In genomic region chr7:16851829-16852228, GRCh38 we compare ENCODE assay signal across 19 cellular contexts. TPM values are rescaled to one million over a fixed set of nuclear protein-coding genes. Genes with fewer than 3 reads are reported as not detected.
DNase-seq lines count a peak whose midpoint lies in the region; FAIRE-seq and TF ChIP-seq lines count a peak whose summit lies in the region.
"Had no signal": no experiment of that assay in that cellular context is flagged by ENCODE, and none has a peak within 500 bp of the region (broad histone marks: within the 10 kb centered on the region; RNA-seq: fewer than 3 reads in every experiment).

No MANE protein-coding gene starts in this region.

- TF ChIP-seq POLR2A in lower leg skin (IDR thresholded peaks at IDR 0.05) = no peak

- peaks cover 3% of the 10 kb centered on the region for H3K9me3 Mint-ChIP-seq in neural progenitor cell
- H3K9me3 Mint-ChIP-seq: activated naive CD4-positive, alpha-beta T cell treated with anti-CD3 and anti-CD28 coated beads, Interleukin-2, amount 50 U/mL, for 24 hours; WTC11 had no signal

- H3K4me1 Mint-ChIP-seq in neural progenitor cell = peaks cover 2% of the 10 kb centered on the region
- H3K4me1 Mint-ChIP-seq: activated naive CD4-positive, alpha-beta T cell treated with anti-CD3 and anti-CD28 coated beads, Interleukin-2, amount 50 U/mL, for 24 hours had no signal

- H3K36me3 Mint-ChIP-seq in neural progenitor cell = no peaks in the 10 kb centered on the region
- H3K36me3 Mint-ChIP-seq: activated naive CD4-positive, alpha-beta T cell treated with anti-CD3 and anti-CD28 coated beads, Interleukin-2, amount 50 U/mL, for 24 hours; brain; WTC11 had no signal

- peak overlapping the region; percentile 44 for H3K4me2 ChIP-seq in DOHH2 (ENCODE audit: low read length)
- no peak overlapping the region for H3K4me2 ChIP-seq in neural progenitor cell
- no peak overlapping the region for H3K4me2 ChIP-seq in MM.1S (ENCODE audit: low read depth, low read length)
- no peak overlapping the region for H3K4me2 ChIP-seq in hepatocyte
- H3K4me2 ChIP-seq: SK-N-SH, smooth muscle cell had no signal

- intact Hi-C loops in lower leg skin (cut with DNase I; ENCODE audit: low total_unique reads) = no loop called here

- DNase-seq in NCI-H82 (lab: John Stamatoyannopoulos, UW) (peak; percentile 78), bronchial epithelial cell (ENCODE audit: low read depth) (peak; percentile 18), neural progenitor cell (ENCODE audit: low spot score) (peak; percentile 4), MM.1S (no peak), hepatocyte (ENCODE audit: low spot score) (no peak), HTR-8/SVneo (ENCODE audit: insufficient read length, low spot score) (no peak), lower leg skin (ENCODE audit: low spot score in 2 of 2) (no peak)
- DNase-seq: effector CD4-positive, alpha-beta T cell; NCI-H1048; NCI-H2171 had no signal

- H3K4me3 Mint-ChIP-seq in neural progenitor cell = no peak overlapping the region
- H3K4me3 Mint-ChIP-seq: activated naive CD4-positive, alpha-beta T cell treated with anti-CD3 and anti-CD28 coated beads, Interleukin-2, amount 50 U/mL, for 24 hours; brain; WTC11 had no signal

- no peak for TF ChIP-seq CTCF in DOHH2 (IDR thresholded peaks at IDR 0.05; ENCODE audit: low read depth, low read length, poor library complexity, severe bottlenecking)
- no peak for TF ChIP-seq CTCF in bronchial epithelial cell (IDR thresholded peaks at IDR 0.05; ENCODE audit: insufficient read depth, low read length, severe bottlenecking)
- no peak for TF ChIP-seq CTCF in neural progenitor cell (IDR thresholded peaks at IDR 0.05)
- no peak for TF ChIP-seq CTCF in MM.1S (IDR thresholded peaks at IDR 0.05; ENCODE audit: low read length)
- no peak for TF ChIP-seq CTCF in hepatocyte (IDR thresholded peaks at IDR 0.05; ENCODE audit: poor library complexity)
- no peak for TF ChIP-seq CTCF in lower leg skin (IDR thresholded peaks at IDR 0.05)

- H3K4me1 ChIP-seq in DOHH2 (ENCODE audit: control insufficient read depth, low read length) (peaks cover 12% of the 10 kb centered on the region), neural progenitor cell (peaks cover 10% of the 10 kb centered on the region), MM.1S (ENCODE audit: low read length) (no peaks in the 10 kb centered on the region), hepatocyte (ENCODE audit: insufficient read depth) (peaks cover 14% of the 10 kb centered on the region)

- H3K27ac Mint-ChIP-seq in neural progenitor cell = peak overlapping the region; percentile 34
- H3K27ac Mint-ChIP-seq: activated naive CD4-positive, alpha-beta T cell treated with anti-CD3 and anti-CD28 coated beads, Interleukin-2, amount 50 U/mL, for 24 hours; brain; WTC11 had no signal

- H3K27ac ChIP-seq in DOHH2 (ENCODE audit: low read depth, low read length) (no peak overlapping the region), neural progenitor cell (no peak overlapping the region), MM.1S (ENCODE audit: low read length) (no peak overlapping the region), hepatocyte (no peak overlapping the region)

- H3K79me2 ChIP-seq in DOHH2 (ENCODE audit: control insufficient read depth, low read length) (no peaks in the 10 kb centered on the region), neural progenitor cell (ENCODE audit: low read depth) (no peaks in the 10 kb centered on the region), MM.1S (ENCODE audit: low read length) (no peaks in the 10 kb centered on the region), hepatocyte (no peaks in the 10 kb centered on the region)

- H4K20me1 ChIP-seq in DOHH2 (ENCODE audit: control insufficient read depth, insufficient read depth, low read depth, low read length) = no peaks in the 10 kb centered on the region
- H4K20me1 ChIP-seq in neural progenitor cell (ENCODE audit: low read depth) = no peaks in the 10 kb centered on the region
- no peaks in the 10 kb centered on the region for H4K20me1 ChIP-seq in MM.1S (ENCODE audit: insufficient read depth, low read length)
- no peaks in the 10 kb centered on the region for H4K20me1 ChIP-seq in hepatocyte (ENCODE audit: insufficient read depth, poor library complexity, severe bottlenecking)

- peaks cover 8% of the 10 kb centered on the region for H3K27me3 Mint-ChIP-seq in neural progenitor cell (ENCODE audit: insufficient read depth, low read depth)
- H3K27me3 Mint-ChIP-seq: brain had no signal

- H3K9ac ChIP-seq in neural progenitor cell (no peak overlapping the region), MM.1S (ENCODE audit: low read length) (no peak overlapping the region)
- H3K9ac ChIP-seq: SK-N-SH had no signal

- FAIRE-seq in bronchial epithelial cell (lab: Jason Lieb, UNC) (no peak), HTR-8/SVneo (lab: Jason Lieb, UNC) (no peak)

- H3F3A ChIP-seq in DOHH2 (ENCODE audit: control insufficient read depth, insufficient read depth) (no peaks in the 10 kb centered on the region), neural progenitor cell (ENCODE audit: low read depth) (no peaks in the 10 kb centered on the region), MM.1S (ENCODE audit: insufficient read depth, low read length) (no peaks in the 10 kb centered on the region)

- no peaks in the 10 kb centered on the region for H3K9me3 ChIP-seq in DOHH2 (ENCODE audit: control insufficient read depth, insufficient read depth, low read length)
- H3K9me3 ChIP-seq in neural progenitor cell (ENCODE audit: low read depth) = no peaks in the 10 kb centered on the region
- H3K9me3 ChIP-seq in MM.1S (replicated peaks; ENCODE audit: insufficient read depth, low read length) = no peaks in the 10 kb centered on the region
- H3K9me3 ChIP-seq in hepatocyte (ENCODE audit: low read depth) = no peaks in the 10 kb centered on the region
- H3K9me3 ChIP-seq: SK-N-SH had no signal

- H2AFZ ChIP-seq in neural progenitor cell (replicated peaks) = no peak overlapping the region
- no peak overlapping the region for H2AFZ ChIP-seq in MM.1S (ENCODE audit: low read length)
- no peak overlapping the region for H2AFZ ChIP-seq in hepatocyte

- H3K27me3 ChIP-seq in DOHH2 (ENCODE audit: control insufficient read depth, low read length) = peaks cover 20% of the 10 kb centered on the region
- no peaks in the 10 kb centered on the region for H3K27me3 ChIP-seq in bronchial epithelial cell (ENCODE audit: control insufficient read depth, insufficient read depth, low read length)
- H3K27me3 ChIP-seq in neural progenitor cell = no peaks in the 10 kb centered on the region
- no peaks in the 10 kb centered on the region for H3K27me3 ChIP-seq in MM.1S (replicated peaks; ENCODE audit: insufficient read depth, low read length)
- H3K27me3 ChIP-seq in hepatocyte = no peaks in the 10 kb centered on the region

- 50% methylated on average over 2 of the region's 2 CpGs for WGBS in hepatocyte (ENCODE audit: low lambda C conversion rate, missing lambda C conversion rate)
- 49 to 67% methylated on average over 2 of the region's 2 CpGs for WGBS in lower leg skin, 2 donors

- H3K9me2 ChIP-seq in DOHH2 (replicated peaks; ENCODE audit: control insufficient read depth, low read length) (no peaks in the 10 kb centered on the region), MM.1S (replicated peaks; ENCODE audit: insufficient read depth, low read length) (no peaks in the 10 kb centered on the region), hepatocyte (replicated peaks; ENCODE audit: insufficient read depth) (no peaks in the 10 kb centered on the region)
- H3K9me2 ChIP-seq: SK-N-SH had no signal

- H3K4me3 ChIP-seq in DOHH2 (ENCODE audit: low read length) = 0 out of 2 replicates have a peak overlapping the region, but pooled peaks have one; percentile 39
- H3K4me3 ChIP-seq in bronchial epithelial cell (ENCODE audit: low read depth, low read length) = no peak overlapping the region
- H3K4me3 ChIP-seq in neural progenitor cell = no peak overlapping the region
- no peak overlapping the region for H3K4me3 ChIP-seq in MM.1S (ENCODE audit: low read length)
- H3K4me3 ChIP-seq in hepatocyte = no peak overlapping the region
- H3K4me3 ChIP-seq in lower leg skin (ENCODE audit: low read depth, poor library complexity, severe bottlenecking) = no peak overlapping the region
- H3K4me3 ChIP-seq: smooth muscle cell had no signal

- H3K36me3 ChIP-seq in DOHH2 (ENCODE audit: control insufficient read depth, low read length) (no peaks in the 10 kb centered on the region), bronchial epithelial cell (ENCODE audit: control insufficient read depth, insufficient read depth, low read length) (no peaks in the 10 kb centered on the region), neural progenitor cell (no peaks in the 10 kb centered on the region), MM.1S (replicated peaks; ENCODE audit: insufficient read depth, low read length) (no peaks in the 10 kb centered on the region), hepatocyte (replicated peaks; ENCODE audit: insufficient read depth, low read depth) (no peaks in the 10 kb centered on the region)

RNA-seq across cellular contexts. Expression of gene AGR3, which starts 30.0 kb away (rescaled TPM):
- total RNA-seq in bronchial epithelial cell (not detected in 2 replicates), neural progenitor cell (ENCODE audit: low replicate concordance) (not detected in 2 replicates), hepatocyte (52.1 and 74.3 TPM in 2 replicates), lower leg skin (1 to 10 TPM in 2 of 4 donors, not detected in 2; 2.0 to 2.2 TPM)
- 51.0 and 65.1 TPM in 2 replicates for polyA plus RNA-seq in hepatocyte
- total RNA-seq: fibroblast of villous mesenchyme, mesenteric fat pad, osteoblast, smooth muscle cell, WTC11 had no signal
- polyA plus RNA-seq: SK-N-SH, smooth muscle cell had no signal

RNA-seq across cellular contexts. Expression of gene AGR2, which starts 47.0 kb away (rescaled TPM):
- total RNA-seq in bronchial epithelial cell (118 and 163 TPM in 2 replicates), neural progenitor cell (ENCODE audit: low replicate concordance) (not detected in 2 replicates), hepatocyte (117 and 178 TPM in 2 replicates), lower leg skin (10 to 100 TPM in 2 of 4 donors, 1 to 10 TPM in 1, under 1 TPM in 1; 0.80 to 12.6 (median 6.9) TPM)
- polyA plus RNA-seq in hepatocyte = 173 and 183 TPM in 2 replicates
- total RNA-seq: fibroblast of villous mesenchyme, osteoblast had no signal
- polyA plus RNA-seq: SK-N-SH had no signal

Comparison
In these comparisons a context has a peak if more than half of its experiments do, and no peak if none do; other contexts are left out.
1. DNase-seq: peak in NCI-H82 (single experiment), bronchial epithelial cell (single experiment) and neural progenitor cell (single experiment); none in MM.1S (single experiment), hepatocyte (single experiment), HTR-8/SVneo (single experiment) and lower leg skin (0 of 2).
2. RNA of gene AGR3, which starts 30.0 kb away (total RNA-seq): 52.1 to 74.3 TPM in hepatocyte; 2.0 to 2.2 TPM in lower leg skin, not detected in bronchial epithelial cell and not detected in neural progenitor cell; every median in the first group is over 10 times any median in the second.